Comparison of ENCODE assay signal across 10 cellular contexts in the genomic region with DNA sequence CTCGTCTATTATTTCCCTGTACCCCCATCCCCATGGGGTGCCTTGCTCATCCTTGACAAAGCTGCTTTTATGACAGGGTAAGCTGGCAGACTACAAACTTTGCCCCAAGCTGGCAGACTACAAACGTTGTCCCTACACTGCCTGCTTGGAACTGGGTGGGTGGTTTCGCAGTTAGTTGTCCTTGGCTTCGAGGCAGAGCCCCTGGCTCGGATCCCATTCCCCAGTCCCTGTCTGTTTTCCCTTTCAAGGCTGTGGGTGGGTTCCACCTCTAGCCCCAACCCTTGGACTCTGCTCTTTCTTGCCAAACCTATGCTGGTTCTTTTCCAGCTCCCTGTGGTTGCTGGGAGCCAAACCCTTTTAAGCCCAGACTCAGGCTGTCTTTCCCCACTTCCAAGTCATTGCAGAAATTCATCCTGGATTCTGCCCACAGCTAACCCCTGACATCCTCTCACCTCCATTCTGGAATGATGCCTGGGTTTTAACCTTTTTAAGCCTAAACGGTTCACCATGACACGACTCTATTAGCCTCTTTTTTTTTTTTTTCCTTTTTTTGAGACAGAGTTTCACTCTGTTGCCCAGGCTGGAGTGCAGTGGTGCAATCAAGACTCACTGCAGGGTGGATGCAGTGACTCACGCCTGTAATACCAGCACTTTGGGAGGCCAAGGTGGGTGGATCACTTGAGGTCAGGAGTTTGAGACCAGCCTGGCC. TPM values are rescaled to one million over a fixed set of nuclear protein-coding genes. Genes with fewer than 3 reads are reported as not detected.
DNase-seq lines count a peak whose midpoint lies in the region; ATAC-seq and TF ChIP-seq lines count a peak whose summit lies in the region.
"Had no signal": no experiment of that assay in that cellular context is flagged by ENCODE, and none has a peak within 500 bp of the region (broad histone marks: within the 10 kb centered on the region; RNA-seq: fewer than 3 reads in every experiment).

No MANE protein-coding gene starts in this region.

- DNase-seq in NCI-H1092 treated with DMSO at 0.1 percent for 48 hours (lab: John Stamatoyannopoulos, UW) (peak; percentile 43), NCI-H1092 (lab: John Stamatoyannopoulos, UW) (no peak), chondrocyte (ENCODE audit: low spot score) (no peak), lung (ENCODE audit: low spot score) (peak; percentile 40), ureter (ENCODE audit: low spot score) (peak; percentile 88), mesenteric fat pad (ENCODE audit: low spot score) (no peak), WERI-Rb-1 (no peak)
- DNase-seq: NCI-H69 had no signal

- peaks cover 0 to 2% of the 10 kb centered on the region in 2 donors for H3K9me3 ChIP-seq in lung (ENCODE audit: control insufficient read depth in 2 of 2, insufficient read depth in 1 of 2, low read length in 1 of 2)
- peaks cover 20% of the 10 kb centered on the region for H3K9me3 ChIP-seq in WERI-Rb-1 (ENCODE audit: severe bottlenecking)

- H3K27ac Mint-ChIP-seq in chondrocyte (ENCODE audit: unreplicated experiment), result peak overlapping the region; percentile 97
- H3K27ac Mint-ChIP-seq: progenitor cell of endocrine pancreas had no signal

- H3K9me3 Mint-ChIP-seq in chondrocyte (ENCODE audit: low read depth), result peaks cover 2% of the 10 kb centered on the region

- ATAC-seq in lung (ENCODE audit: insufficient read depth, low FRiP score) (peak; percentile 31), HG02840 (IDR thresholded peaks at IDR 0.05; ENCODE audit: low FRiP score, unreplicated experiment) (no peak)

- H3K27ac ChIP-seq in lung (ENCODE audit: low read depth in 1 of 2, low read length in 1 of 2), result peak overlapping the region in 1 of 2 donors; percentile 45
- no peak overlapping the region for H3K27ac ChIP-seq in WERI-Rb-1

- H3K4me1 ChIP-seq in lung (ENCODE audit: control insufficient read depth in 2 of 2, insufficient read depth in 2 of 2, low read length in 2 of 2), result no peaks in the 10 kb centered on the region

- H3K27me3 Mint-ChIP-seq in chondrocyte (ENCODE audit: low read depth), result no peaks in the 10 kb centered on the region
- H3K27me3 Mint-ChIP-seq: progenitor cell of endocrine pancreas had no signal

- H3K4me3 Mint-ChIP-seq in chondrocyte (ENCODE audit: unreplicated experiment), result no peak overlapping the region

- H3K4me3 ChIP-seq in lung (no peak overlapping the region), WERI-Rb-1 (ENCODE audit: low read depth, low read length) (no peak overlapping the region)

- H3K27me3 ChIP-seq in lung (ENCODE audit: control insufficient read depth, insufficient read depth) (no peaks in the 10 kb centered on the region), WERI-Rb-1 (ENCODE audit: insufficient read depth, low read depth, severe bottlenecking) (no peaks in the 10 kb centered on the region)

- no peak for TF ChIP-seq CTCF in chondrocyte (IDR thresholded peaks at IDR 0.05)
- TF ChIP-seq CTCF in lung (IDR thresholded peaks at IDR 0.05; ENCODE audit: control extremely low read depth, extremely low read depth), result no peak
- no peak for TF ChIP-seq CTCF in WERI-Rb-1 (IDR thresholded peaks at IDR 0.05; ENCODE audit: low read depth, low read length)

- peaks cover 25% of the 10 kb centered on the region for H3K4me1 Mint-ChIP-seq in chondrocyte (ENCODE audit: low read depth)

- 69 to 74% methylated on average over 8 of the region's 8 CpGs for WGBS in lung, 2 donors

- H3K36me3 ChIP-seq in lung (ENCODE audit: control insufficient read depth in 2 of 2, insufficient read depth in 2 of 2, low read length in 2 of 2) (peaks cover 0 to 26% of the 10 kb centered on the region in 2 donors), WERI-Rb-1 (no peaks in the 10 kb centered on the region)

- H3K36me3 Mint-ChIP-seq in chondrocyte (ENCODE audit: low read depth), result peaks cover 10% of the 10 kb centered on the region

RNA-seq across cellular contexts. Expression of gene RBM14, which starts 9.2 kb away (rescaled TPM):
- total RNA-seq in chondrocyte (43.9 to 65.2 TPM (median 45.6 TPM) in 3 replicates), lung (10 to 100 TPM; 67.8 to 96.3 TPM), ureter (105 TPM), mesenteric fat pad (64.0 TPM)
- polyA plus RNA-seq in lung, result 10 to 100 TPM; 34.1 to 38.0 TPM

RNA-seq across cellular contexts. Expression of gene CCS, which starts 14.3 kb away (rescaled TPM):
- total RNA-seq in chondrocyte (31.0 to 34.2 TPM (median 32.3 TPM) in 3 replicates), lung (10 to 100 TPM; 35.9 to 36.5 TPM), ureter (34.8 TPM), mesenteric fat pad (31.5 TPM)
- polyA plus RNA-seq in lung, result 10 to 100 TPM; 32.7 to 52.2 TPM

RNA-seq across cellular contexts. Expression of gene CCDC87, which starts 14.4 kb away (rescaled TPM):
- 0.23 to 0.32 TPM (median 0.27 TPM) in 3 replicates for total RNA-seq in chondrocyte
- total RNA-seq in lung, result under 1 TPM; 0.28 to 0.67 TPM
- under 1 TPM; 0.12 to 0.15 TPM for polyA plus RNA-seq in lung
- 0.55 TPM for total RNA-seq in ureter
- total RNA-seq in mesenteric fat pad, result not detected

RNA-seq across cellular contexts. Expression of gene RBM4, which starts 31.2 kb away (rescaled TPM):
- total RNA-seq in chondrocyte, result 109 to 118 TPM (median 117 TPM) in 3 replicates
- 100 to 1,000 TPM; 102 to 153 TPM for total RNA-seq in lung
- 10 to 100 TPM; 77.2 to 98.8 TPM for polyA plus RNA-seq in lung
- 176 TPM for total RNA-seq in ureter
- 95.7 TPM for total RNA-seq in mesenteric fat pad

RNA-seq across cellular contexts. Expression of gene CTSF, which starts 38.9 kb away (rescaled TPM):
- total RNA-seq in chondrocyte, result not detected in 3 replicates
- 10 to 100 TPM in 1 of 2 donors, 1 to 10 TPM in 1; 7.7 to 39.6 TPM for total RNA-seq in lung
- 1 to 10 TPM; 6.6 to 8.2 TPM for polyA plus RNA-seq in lung
- total RNA-seq in ureter, result 27.0 TPM
- 44.2 TPM for total RNA-seq in mesenteric fat pad

Comparison
In these comparisons a context has a peak if more than half of its experiments do, and no peak if none do; other contexts are left out.
1. DNase-seq: peak in NCI-H1092 treated with DMSO at 0.1 percent for 48 hours (single experiment), lung (single experiment) and ureter (single experiment); none in NCI-H1092 (single experiment), chondrocyte (single experiment), mesenteric fat pad (single experiment) and WERI-Rb-1 (single experiment).